In the genomic region with DNA sequence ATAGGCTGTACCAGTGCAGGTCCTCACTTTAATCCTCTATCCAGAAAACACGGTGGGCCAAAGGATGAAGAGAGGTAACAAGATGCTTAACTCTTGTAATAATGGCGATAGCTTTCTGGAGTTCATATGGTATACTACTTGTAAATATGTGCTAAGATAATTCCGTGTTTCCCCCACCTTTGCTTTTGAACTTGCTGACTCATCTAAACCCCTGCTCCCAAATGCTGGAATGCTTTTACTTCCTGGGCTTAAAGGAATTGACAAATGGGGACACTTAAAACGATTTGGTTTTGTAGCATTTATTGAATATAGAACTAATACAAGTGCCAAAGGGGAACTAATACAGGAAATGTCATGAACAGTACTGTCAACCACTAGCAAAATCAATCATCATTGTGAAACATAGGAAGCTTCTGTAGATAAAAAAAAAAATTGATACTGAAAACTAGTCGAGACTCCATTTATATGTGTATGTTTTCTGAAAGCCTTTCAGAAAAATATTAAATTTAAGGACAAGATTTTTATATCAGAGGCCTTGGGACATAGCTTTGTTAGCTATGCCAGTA, we compare ENCODE assay signal across 13 cellular contexts. TPM values are rescaled to one million over a fixed set of nuclear protein-coding genes. Genes with fewer than 3 reads are reported as not detected.
DNase-seq lines count a peak whose midpoint lies in the region; ATAC-seq lines count a peak whose summit lies in the region.
"Had no signal": no experiment of that assay in that cellular context is flagged by ENCODE, and none has a peak within 500 bp of the region (broad histone marks: within the 10 kb centered on the region; RNA-seq: fewer than 3 reads in every experiment).

No MANE protein-coding gene starts in this region.

- H3K36me3 Mint-ChIP-seq in activated T-cell treated with anti-CD3 and anti-CD28 coated beads, Interleukin-2, amount 50 U/mL, for 72 hours (ENCODE audit: insufficient read depth in 2 of 2): peaks cover 14 to 36% of the 10 kb centered on the region in 2 donors
- peaks cover 55% of the 10 kb centered on the region for H3K36me3 Mint-ChIP-seq in activated T-cell treated with anti-CD3 and anti-CD28 coated beads, Interleukin-2, amount 50 U/mL, for 4 hours (ENCODE audit: insufficient read depth)
- peaks cover 99% of the 10 kb centered on the region for H3K36me3 Mint-ChIP-seq in activated T-helper 17 cell treated with anti-CD3 and anti-CD28 coated beads, Interleukin-2, amount 50 U/mL, for 72 hours (ENCODE audit: low read depth)
- peaks cover 97% of the 10 kb centered on the region for H3K36me3 Mint-ChIP-seq in stimulated activated effector memory CD8-positive, alpha-beta T cell treated with anti-CD3 and anti-CD28 coated beads, Interleukin-12 subunit alpha, Interleukin-12 subunit beta, amount 100 ng/mL, for 72 hours
- H3K36me3 Mint-ChIP-seq in activated T-helper 2 cell treated with anti-CD3 and anti-CD28 coated beads, Interferon-gamma antibody, Interleukin-2, Interleukin-4, amounts not matched to agents 10 μg/mL and 5 μg/mL and 100 μg/mL, durations not matched to agents 14 hours and 24 hours and 36 hours (ENCODE audit: low read depth): peaks cover 90% of the 10 kb centered on the region

- H3K27ac Mint-ChIP-seq in activated T-cell treated with anti-CD3 and anti-CD28 coated beads, Interleukin-2, amount 50 U/mL, for 72 hours: peak overlapping the region; percentile 86
- H3K27ac Mint-ChIP-seq in activated T-helper 17 cell treated with anti-CD3 and anti-CD28 coated beads, Interleukin-2, amount 50 U/mL, for 72 hours: peak overlapping the region; percentile 77
- peak overlapping the region; percentile 52 for H3K27ac Mint-ChIP-seq in stimulated activated effector memory CD8-positive, alpha-beta T cell treated with anti-CD3 and anti-CD28 coated beads, Interleukin-12 subunit alpha, Interleukin-12 subunit beta, amount 100 ng/mL, for 72 hours
- no peak overlapping the region for H3K27ac Mint-ChIP-seq in activated T-helper 2 cell treated with anti-CD3 and anti-CD28 coated beads, Interferon-gamma antibody, Interleukin-2, Interleukin-4, amounts not matched to agents 10 μg/mL and 5 μg/mL and 100 μg/mL, durations not matched to agents 14 hours and 24 hours and 36 hours

- DNase-seq in activated T-cell treated with anti-CD3 and anti-CD28 coated beads, Interleukin-2, amount 50 U/mL, for 72 hours: no peak
- DNase-seq in activated T-cell treated with anti-CD3 and anti-CD28 coated beads, Interleukin-2, amount 50 U/mL, for 4 hours: no peak
- DNase-seq in MV-4-11 (lab: John Stamatoyannopoulos, UW): peak; percentile 47
- no peak for DNase-seq in stimulated activated effector memory CD8-positive, alpha-beta T cell treated with anti-CD3 and anti-CD28 coated beads, Interleukin-12 subunit alpha, Interleukin-12 subunit beta, amount 100 ng/mL, for 72 hours (ENCODE audit: low spot score in 2 of 2)
- DNase-seq in activated T-helper 2 cell treated with anti-CD3 and anti-CD28 coated beads, Interferon-gamma antibody, Interleukin-2, Interleukin-4, amounts not matched to agents 10 μg/mL and 5 μg/mL and 100 μg/mL, durations not matched to agents 14 hours and 24 hours and 36 hours (ENCODE audit: low spot score): no peak
- DNase-seq in COLO829 (ENCODE audit: low spot score): no peak
- DNase-seq: activated CD4-positive, alpha-beta T cell treated with anti-CD3 and anti-CD28 coated beads, Interleukin-2, amount 50 U/mL, for 1 hour; islet precursor cell; NCI-H1105; pancreas; PC-9 had no signal

- no peaks in the 10 kb centered on the region for H3K27me3 Mint-ChIP-seq in activated T-cell treated with anti-CD3 and anti-CD28 coated beads, Interleukin-2, amount 50 U/mL, for 72 hours (ENCODE audit: low read depth)
- H3K27me3 Mint-ChIP-seq in activated T-cell treated with anti-CD3 and anti-CD28 coated beads, Interleukin-2, amount 50 U/mL, for 4 hours (ENCODE audit: low read depth): no peaks in the 10 kb centered on the region
- H3K27me3 Mint-ChIP-seq in activated T-helper 17 cell treated with anti-CD3 and anti-CD28 coated beads, Interleukin-2, amount 50 U/mL, for 72 hours: no peaks in the 10 kb centered on the region
- H3K27me3 Mint-ChIP-seq in activated T-helper 2 cell treated with anti-CD3 and anti-CD28 coated beads, Interferon-gamma antibody, Interleukin-2, Interleukin-4, amounts not matched to agents 10 μg/mL and 5 μg/mL and 100 μg/mL, durations not matched to agents 14 hours and 24 hours and 36 hours (ENCODE audit: low read depth): no peaks in the 10 kb centered on the region

- H3K4me1 Mint-ChIP-seq in activated T-cell treated with anti-CD3 and anti-CD28 coated beads, Interleukin-2, amount 50 U/mL, for 72 hours (ENCODE audit: low read depth): peaks cover 87% of the 10 kb centered on the region
- H3K4me1 Mint-ChIP-seq in activated T-cell treated with anti-CD3 and anti-CD28 coated beads, Interleukin-2, amount 50 U/mL, for 4 hours (ENCODE audit: low read depth): peaks cover 75% of the 10 kb centered on the region
- H3K4me1 Mint-ChIP-seq in activated T-helper 17 cell treated with anti-CD3 and anti-CD28 coated beads, Interleukin-2, amount 50 U/mL, for 72 hours: peaks cover 39% of the 10 kb centered on the region
- H3K4me1 Mint-ChIP-seq in stimulated activated effector memory CD8-positive, alpha-beta T cell treated with anti-CD3 and anti-CD28 coated beads, Interleukin-12 subunit alpha, Interleukin-12 subunit beta, amount 100 ng/mL, for 72 hours: peaks cover 55% of the 10 kb centered on the region
- peaks cover 52% of the 10 kb centered on the region for H3K4me1 Mint-ChIP-seq in activated T-helper 2 cell treated with anti-CD3 and anti-CD28 coated beads, Interferon-gamma antibody, Interleukin-2, Interleukin-4, amounts not matched to agents 10 μg/mL and 5 μg/mL and 100 μg/mL, durations not matched to agents 14 hours and 24 hours and 36 hours (ENCODE audit: low read depth)

- H3K4me3 Mint-ChIP-seq in activated T-cell treated with anti-CD3 and anti-CD28 coated beads, Interleukin-2, amount 50 U/mL, for 72 hours: peak overlapping the region; percentile 38 to 86
- H3K4me3 Mint-ChIP-seq in activated T-cell treated with anti-CD3 and anti-CD28 coated beads, Interleukin-2, amount 50 U/mL, for 4 hours: no peak overlapping the region
- H3K4me3 Mint-ChIP-seq in activated T-helper 17 cell treated with anti-CD3 and anti-CD28 coated beads, Interleukin-2, amount 50 U/mL, for 72 hours: peak overlapping the region; percentile 94
- peak overlapping the region; percentile 18 for H3K4me3 Mint-ChIP-seq in stimulated activated effector memory CD8-positive, alpha-beta T cell treated with anti-CD3 and anti-CD28 coated beads, Interleukin-12 subunit alpha, Interleukin-12 subunit beta, amount 100 ng/mL, for 72 hours
- H3K4me3 Mint-ChIP-seq in activated T-helper 2 cell treated with anti-CD3 and anti-CD28 coated beads, Interferon-gamma antibody, Interleukin-2, Interleukin-4, amounts not matched to agents 10 μg/mL and 5 μg/mL and 100 μg/mL, durations not matched to agents 14 hours and 24 hours and 36 hours (ENCODE audit: low read depth): no peak overlapping the region

- intact Hi-C loops in activated T-helper 2 cell treated with anti-CD3 and anti-CD28 coated beads, Interferon-gamma antibody, Interleukin-2, Interleukin-4, amounts not matched to agents 10 μg/mL and 5 μg/mL and 100 μg/mL, durations not matched to agents 14 hours and 24 hours and 36 hours (cut with micrococcal nuclease): loop anchor here (5.0 to 10.0 kb wide), 2 partner anchors 46 to 608 kb away; a partner anchor contains a TSS

- no peak for ATAC-seq in activated T-cell treated with anti-CD3 and anti-CD28 coated beads, Interleukin-2, amount 50 U/mL, for 72 hours (replicated peaks in 1 of 2)
- ATAC-seq in activated T-cell treated with anti-CD3 and anti-CD28 coated beads, Interleukin-2, amount 50 U/mL, for 4 hours: no peak
- ATAC-seq in activated T-helper 17 cell treated with anti-CD3 and anti-CD28 coated beads, Interleukin-2, amount 50 U/mL, for 72 hours (replicated peaks): peak; percentile 30
- no peak for ATAC-seq in stimulated activated effector memory CD8-positive, alpha-beta T cell treated with anti-CD3 and anti-CD28 coated beads, Interleukin-12 subunit alpha, Interleukin-12 subunit beta, amount 100 ng/mL, for 72 hours
- no peak for ATAC-seq in activated CD4-positive, CD25-positive, alpha-beta regulatory T cell treated with anti-CD3 and anti-CD28 coated beads, Interleukin-2, amount 50 U/mL, for 24 hours
- ATAC-seq: pancreas had no signal

- H3K9me3 Mint-ChIP-seq in activated T-cell treated with anti-CD3 and anti-CD28 coated beads, Interleukin-2, amount 50 U/mL, for 72 hours: no peaks in the 10 kb centered on the region
- H3K9me3 Mint-ChIP-seq in activated T-cell treated with anti-CD3 and anti-CD28 coated beads, Interleukin-2, amount 50 U/mL, for 4 hours: no peaks in the 10 kb centered on the region
- no peaks in the 10 kb centered on the region for H3K9me3 Mint-ChIP-seq in activated T-helper 17 cell treated with anti-CD3 and anti-CD28 coated beads, Interleukin-2, amount 50 U/mL, for 72 hours
- no peaks in the 10 kb centered on the region for H3K9me3 Mint-ChIP-seq in stimulated activated effector memory CD8-positive, alpha-beta T cell treated with anti-CD3 and anti-CD28 coated beads, Interleukin-12 subunit alpha, Interleukin-12 subunit beta, amount 100 ng/mL, for 72 hours
- no peaks in the 10 kb centered on the region for H3K9me3 Mint-ChIP-seq in activated T-helper 2 cell treated with anti-CD3 and anti-CD28 coated beads, Interferon-gamma antibody, Interleukin-2, Interleukin-4, amounts not matched to agents 10 μg/mL and 5 μg/mL and 100 μg/mL, durations not matched to agents 14 hours and 24 hours and 36 hours

RNA-seq across cellular contexts. Expression of a gene that starts 7.0 kb away (rescaled TPM):
- total RNA-seq in activated T-cell treated with anti-CD3 and anti-CD28 coated beads, Interleukin-2, amount 50 U/mL, for 72 hours: 100 to 1,000 TPM; 106 to 114 TPM
- 100 to 1,000 TPM; 284 to 308 (median 295) TPM for total RNA-seq in activated T-cell treated with anti-CD3 and anti-CD28 coated beads, Interleukin-2, amount 50 U/mL, for 4 hours
- total RNA-seq in activated T-helper 17 cell treated with anti-CD3 and anti-CD28 coated beads, Interleukin-2, amount 50 U/mL, for 72 hours: 100 to 1,000 TPM; 148 to 244 TPM
- 284 and 286 TPM in 2 replicates for total RNA-seq in activated T-helper 2 cell treated with anti-CD3 and anti-CD28 coated beads, Interferon-gamma antibody, Interleukin-2, Interleukin-4, amounts not matched to agents 10 μg/mL and 5 μg/mL and 100 μg/mL, durations not matched to agents 14 hours and 24 hours and 36 hours

Comparison
In these comparisons a context has a peak if more than half of its experiments do, and no peak if none do; other contexts are left out.
1. H3K4me3 Mint-ChIP-seq: peak in activated T-cell treated with anti-CD3 and anti-CD28 coated beads, Interleukin-2, amount 50 U/mL, for 72 hours (2 of 2), activated T-helper 17 cell treated with anti-CD3 and anti-CD28 coated beads, Interleukin-2, amount 50 U/mL, for 72 hours (single experiment) and stimulated activated effector memory CD8-positive, alpha-beta T cell treated with anti-CD3 and anti-CD28 coated beads, Interleukin-12 subunit alpha, Interleukin-12 subunit beta, amount 100 ng/mL, for 72 hours (single experiment); none in activated T-cell treated with anti-CD3 and anti-CD28 coated beads, Interleukin-2, amount 50 U/mL, for 4 hours (single experiment) and activated T-helper 2 cell treated with anti-CD3 and anti-CD28 coated beads, Interferon-gamma antibody, Interleukin-2, Interleukin-4, amounts not matched to agents 10 μg/mL and 5 μg/mL and 100 μg/mL, durations not matched to agents 14 hours and 24 hours and 36 hours (single experiment).